17 cellular contexts compared by ENCODE assay signal in genomic region chr12:71684081-71684480, GRCh38. TPM values are rescaled to one million over a fixed set of nuclear protein-coding genes. Genes with fewer than 3 reads are reported as not detected.
A peak's percentile ranks its signal among the peaks of the same experiment; 100 is the strongest.
DNase-seq lines count a peak whose midpoint lies in the region; ATAC-seq, FAIRE-seq and TF ChIP-seq lines count a peak whose summit lies in the region.
"Had no signal": no experiment of that assay in that cellular context is flagged by ENCODE, and none has a peak within 500 bp of the region (broad histone marks: within the 10 kb centered on the region; RNA-seq: fewer than 3 reads in every experiment).

No MANE protein-coding gene starts in this region.

- H3K36me3 Mint-ChIP-seq in activated CD4-positive, alpha-beta T cell treated with anti-CD3 and anti-CD28 coated beads, Interleukin-2, amount 10 ng/mL, durations not matched to agents 7 days and 5 days (ENCODE audit: low read depth), result no peaks in the 10 kb centered on the region
- H3K36me3 Mint-ChIP-seq: IgD-negative memory B cell had no signal

- POLR2A ChIA-PET in activated CD4-positive, alpha-beta T cell treated with anti-CD3 and anti-CD28 coated beads, Interleukin-2, amount 10 ng/mL, durations not matched to agents 7 days and 5 days (lab: Charles Lee), result interaction anchor here (0.9 kb wide), 1 partner anchor 18 kb away, joined by 4 read pairs; no protein-coding TSS in a partner anchor
- POLR2A ChIA-PET in endothelial cell of umbilical vein (lab: Charles Lee), result no interaction called here

- H3K27ac Mint-ChIP-seq in activated CD4-positive, alpha-beta T cell treated with anti-CD3 and anti-CD28 coated beads, Interleukin-2, amount 10 ng/mL, durations not matched to agents 7 days and 5 days, result peak overlapping the region; percentile 85

- H3K27me3 ChIP-seq in endothelial cell of umbilical vein (ENCODE audit: control insufficient read depth in 2 of 2, insufficient read depth in 2 of 2, low read length in 2 of 2) (no peaks in the 10 kb centered on the region), psoas muscle (ENCODE audit: insufficient read depth in 3 of 3, low read length in 2 of 3) (no peaks in the 10 kb centered on the region), pancreas (no peaks in the 10 kb centered on the region)
- H3K27me3 ChIP-seq: foreskin keratinocyte had no signal

- DNase-seq in activated CD4-positive, alpha-beta T cell treated with anti-CD3 and anti-CD28 coated beads, Interleukin-2, amount 10 ng/mL, durations not matched to agents 7 days and 5 days, result peak; percentile 37
- no peak for DNase-seq in activated CD4-positive, alpha-beta T cell treated with anti-CD3 and anti-CD28 coated beads, Interleukin-2, amount 50 U/mL, for 4 hours
- DNase-seq in OCI-M1 (lab: John Stamatoyannopoulos, UW), result peak; percentile 56
- DNase-seq in endothelial cell of umbilical vein (ENCODE audit: low read depth, low spot score), result no peak
- no peak for DNase-seq in psoas muscle
- DNase-seq in cortex of kidney (lab: John Stamatoyannopoulos, UW), result no peak
- no peak for DNase-seq in pancreas
- DNase-seq in NCI-H446 (lab: John Stamatoyannopoulos, UW), result no peak
- DNase-seq: activated effector memory CD4-positive, alpha-beta T cell treated with anti-CD3 and anti-CD28 coated beads, Interleukin-2, amount 50 U/mL, for 16 hours; DMS53; foreskin keratinocyte; kidney glomerular epithelial cell; NCI-H187 had no signal

- H3K9me3 ChIP-seq in endothelial cell of umbilical vein (replicated peaks; ENCODE audit: control insufficient read depth, insufficient read depth, low read length), result no peaks in the 10 kb centered on the region
- no peaks in the 10 kb centered on the region for H3K9me3 ChIP-seq in psoas muscle
- H3K9me3 ChIP-seq in pancreas, result no peaks in the 10 kb centered on the region
- H3K9me3 ChIP-seq: A549 had no signal

- H3K9me3 Mint-ChIP-seq in activated CD4-positive, alpha-beta T cell treated with anti-CD3 and anti-CD28 coated beads, Interleukin-2, amount 10 ng/mL, durations not matched to agents 7 days and 5 days, result no peaks in the 10 kb centered on the region
- H3K9me3 Mint-ChIP-seq: IgD-negative memory B cell had no signal

- no peak for TF ChIP-seq POLR2A in endothelial cell of umbilical vein (IDR thresholded peaks at IDR 0.05; ENCODE audit: low read depth, low read length)

- no peaks in the 10 kb centered on the region for H3K79me2 ChIP-seq in endothelial cell of umbilical vein (ENCODE audit: control insufficient read depth, insufficient read depth, low read length)

- 64 to 74% (median 64%) methylated on average over 5 of the region's 5 CpGs for WGBS in psoas muscle, 3 donors
- WGBS in pancreas, 2 donors, result 75 to 80% methylated on average over 5 of the region's 5 CpGs

- no peaks in the 10 kb centered on the region for H3K27me3 Mint-ChIP-seq in activated CD4-positive, alpha-beta T cell treated with anti-CD3 and anti-CD28 coated beads, Interleukin-2, amount 10 ng/mL, durations not matched to agents 7 days and 5 days
- H3K27me3 Mint-ChIP-seq: IgD-negative memory B cell had no signal

- H3K27ac ChIP-seq in endothelial cell of umbilical vein (ENCODE audit: insufficient read depth, low read depth, low read length) (no peak overlapping the region), psoas muscle (peak overlapping the region; percentile 95), pancreas (no peak overlapping the region)
- H3K27ac ChIP-seq: foreskin keratinocyte, VCaP had no signal

- no peaks in the 10 kb centered on the region for H3K9me1 ChIP-seq in endothelial cell of umbilical vein (replicated peaks; ENCODE audit: control insufficient read depth, extremely low read depth, insufficient read depth, low read length)

- peaks cover 35% of the 10 kb centered on the region for H3K4me1 Mint-ChIP-seq in activated CD4-positive, alpha-beta T cell treated with anti-CD3 and anti-CD28 coated beads, Interleukin-2, amount 10 ng/mL, durations not matched to agents 7 days and 5 days

- H2AFZ ChIP-seq in endothelial cell of umbilical vein (ENCODE audit: low read depth, low read length), result peak overlapping the region; percentile 23

- TF ChIP-seq CTCF in endothelial cell of umbilical vein (IDR thresholded peaks at IDR 0.05; ENCODE audit: extremely low read depth in 1 of 2, insufficient read depth in 1 of 2, low read depth in 1 of 2, low read length in 2 of 2) (no peak), psoas muscle (IDR thresholded peaks at IDR 0.05) (no peak), pancreas (IDR thresholded peaks at IDR 0.05) (no peak)

- no peaks in the 10 kb centered on the region for H3K36me3 ChIP-seq in endothelial cell of umbilical vein (ENCODE audit: control insufficient read depth in 2 of 2, extremely low read depth in 1 of 2, insufficient read depth in 2 of 2, low read length in 2 of 2)
- no peaks in the 10 kb centered on the region for H3K36me3 ChIP-seq in psoas muscle (ENCODE audit: insufficient read depth in 1 of 2, low read depth in 1 of 2)
- H3K36me3 ChIP-seq in pancreas, result no peaks in the 10 kb centered on the region

- no peaks in the 10 kb centered on the region for H4K20me1 ChIP-seq in endothelial cell of umbilical vein (replicated peaks; ENCODE audit: control insufficient read depth, extremely low read depth, insufficient read depth, low read length)

- no peak overlapping the region for H3K4me3 ChIP-seq in endothelial cell of umbilical vein (replicated peaks in 1 of 3; ENCODE audit: insufficient read depth in 1 of 3, low read depth in 1 of 3, low read length in 3 of 3)
- no peak overlapping the region for H3K4me3 ChIP-seq in psoas muscle
- H3K4me3 ChIP-seq in pancreas, result no peak overlapping the region
- H3K4me3 ChIP-seq: A549 had no signal

- CTCF ChIA-PET in activated CD4-positive, alpha-beta T cell treated with anti-CD3 and anti-CD28 coated beads, Interleukin-2, amount 10 ng/mL, durations not matched to agents 7 days and 5 days (lab: Charles Lee), result interaction anchor here (1.0 to 1.6 kb wide), 4 partner anchors 11 to 66 kb away, joined by 3 to 5 read pairs (median 4); no protein-coding TSS in a partner anchor
- CTCF ChIA-PET in endothelial cell of umbilical vein (lab: Charles Lee), result interaction anchor here (4.6 kb wide), 1 partner anchor 62 kb away, joined by 59 read pairs; no protein-coding TSS in a partner anchor

- dilution Hi-C loops in endothelial cell of umbilical vein (cut with MboI; ENCODE audit: extremely low pct_ligation_motif_present, low sequenced_read_pairs), result no loop called here

- FAIRE-seq in endothelial cell of umbilical vein (lab: Jason Lieb, UNC), result no peak
- FAIRE-seq in pancreas (lab: Jason Lieb, UNC), result no peak
- FAIRE-seq: A549, GM12892 had no signal

- peaks cover 4% of the 10 kb centered on the region for H3K4me1 ChIP-seq in endothelial cell of umbilical vein (ENCODE audit: control insufficient read depth, extremely low read depth, insufficient read depth, low read length)
- peaks cover 19% of the 10 kb centered on the region for H3K4me1 ChIP-seq in psoas muscle
- peaks cover 0 to 19% (median 6%) of the 10 kb centered on the region in 3 donors for H3K4me1 ChIP-seq in pancreas

- intact Hi-C loops in endothelial cell of umbilical vein (cut with micrococcal nuclease), result no loop called here
- intact Hi-C loops in psoas muscle (cut with DNase I), result no loop called here
- intact Hi-C loops in pancreas (cut with DNase I), result no loop called here

- ATAC-seq in psoas muscle (no peak), pancreas (no peak)
- ATAC-seq: A549, foreskin keratinocyte had no signal

- BruUV-seq in endothelial cell of umbilical vein (replicated peaks; lab: Mats Ljungman, UMichigan), result no TSS peak

- H3K9ac ChIP-seq in endothelial cell of umbilical vein (replicated peaks; ENCODE audit: extremely low read depth, insufficient read depth, low read length), result no peak overlapping the region

- no peak overlapping the region for H3K4me2 ChIP-seq in endothelial cell of umbilical vein (ENCODE audit: insufficient read depth, low read length)

- H3K4me3 Mint-ChIP-seq in activated CD4-positive, alpha-beta T cell treated with anti-CD3 and anti-CD28 coated beads, Interleukin-2, amount 10 ng/mL, durations not matched to agents 7 days and 5 days, result peak overlapping the region; percentile 51

RNA-seq across cellular contexts. Expression of gene TMEM19, which starts 1.8 kb away (rescaled TPM):
- total RNA-seq in activated CD4-positive, alpha-beta T cell treated with anti-CD3 and anti-CD28 coated beads, Interleukin-2, amount 10 ng/mL, durations not matched to agents 7 days and 5 days, result 10 to 100 TPM; 22.4 to 22.7 TPM
- 23.8 and 24.4 TPM in 2 replicates for total RNA-seq in endothelial cell of umbilical vein
- 16.7 and 20.4 TPM in 2 replicates for polyA plus RNA-seq in endothelial cell of umbilical vein
- polyA plus RNA-seq in endothelial cell of umbilical vein (2011; cell fraction: cytosol; rRNA removed), result 14.2 and 15.6 TPM in 2 replicates
- polyA plus RNA-seq in endothelial cell of umbilical vein (2011; cell fraction: nucleus; rRNA removed), result 6.5 and 13.4 TPM in 2 replicates
- polyA plus RNA-seq in endothelial cell of umbilical vein (2012), result 16.8 and 20.7 TPM in 2 replicates
- polyA minus RNA-seq in endothelial cell of umbilical vein, result 40.6 and 46.6 TPM in 2 replicates
- 15.3 TPM for polyA minus RNA-seq in endothelial cell of umbilical vein (2011; cell fraction: cytosol; rRNA and poly(A)+ RNA removed)
- polyA minus RNA-seq in endothelial cell of umbilical vein (2011; cell fraction: nucleus; rRNA and poly(A)+ RNA removed), result 4.5 and 8.4 TPM in 2 replicates
- total RNA-seq in psoas muscle, result 10 to 100 TPM; 10.4 to 29.7 (median 23.0) TPM
- 10 to 100 TPM in 2 of 3 donors, 1 to 10 TPM in 1; 6.0 to 31.1 (median 12.6) TPM for polyA plus RNA-seq in psoas muscle
- 10 to 100 TPM in 2 of 6 donors, 1 to 10 TPM in 4; 5.8 to 14.8 (median 7.9) TPM for total RNA-seq in pancreas
- polyA plus RNA-seq in pancreas, result 1 to 10 TPM; 3.8 to 9.3 TPM

RNA-seq across cellular contexts. Expression of gene THAP2, which starts 20.0 kb away (rescaled TPM):
- total RNA-seq in activated CD4-positive, alpha-beta T cell treated with anti-CD3 and anti-CD28 coated beads, Interleukin-2, amount 10 ng/mL, durations not matched to agents 7 days and 5 days, result 1 to 10 TPM; 6.1 to 7.1 TPM
- total RNA-seq in endothelial cell of umbilical vein (4.1 and 4.4 TPM in 2 replicates), psoas muscle (1 to 10 TPM; 3.8 to 7.2 (median 5.5) TPM), pancreas (1 to 10 TPM; 1.2 to 4.3 (median 2.3) TPM)
- polyA plus RNA-seq in endothelial cell of umbilical vein (1.0 and 1.4 TPM in 2 replicates), psoas muscle (1 to 10 TPM; 3.3 to 9.8 (median 5.2) TPM), pancreas (1 to 10 TPM; 1.1 to 3.1 TPM)
- 1.8 and 2.1 TPM in 2 replicates for polyA plus RNA-seq in endothelial cell of umbilical vein (2011; cell fraction: cytosol; rRNA removed)
- polyA plus RNA-seq in endothelial cell of umbilical vein (2011; cell fraction: nucleus; rRNA removed), result 2.0 and 3.2 TPM in 2 replicates
- polyA plus RNA-seq in endothelial cell of umbilical vein (2012), result 3.9 and 4.7 TPM in 2 replicates
- polyA minus RNA-seq in endothelial cell of umbilical vein, result 0.57 and 1.3 TPM in 2 replicates
- polyA minus RNA-seq in endothelial cell of umbilical vein (2011; cell fraction: cytosol; rRNA and poly(A)+ RNA removed), result 1.5 TPM
- polyA minus RNA-seq in endothelial cell of umbilical vein (2011; cell fraction: nucleus; rRNA and poly(A)+ RNA removed), result 2.0 and 2.8 TPM in 2 replicates

RNA-seq across cellular contexts. Expression of gene ZFC3H1, which starts 20.4 kb away (rescaled TPM):
- 10 to 100 TPM; 55.8 to 66.7 TPM for total RNA-seq in activated CD4-positive, alpha-beta T cell treated with anti-CD3 and anti-CD28 coated beads, Interleukin-2, amount 10 ng/mL, durations not matched to agents 7 days and 5 days
- total RNA-seq in endothelial cell of umbilical vein (47.6 and 60.4 TPM in 2 replicates), psoas muscle (10 to 100 TPM in 3 of 4 donors, 1 to 10 TPM in 1; 9.8 to 18.1 (median 15.5) TPM), pancreas (10 to 100 TPM in 5 of 6 donors, 1 to 10 TPM in 1; 8.6 to 32.6 (median 18.2) TPM)
- polyA plus RNA-seq in endothelial cell of umbilical vein (17.5 and 23.6 TPM in 2 replicates), psoas muscle (10 to 100 TPM in 1 of 3 donors, 1 to 10 TPM in 2; 5.5 to 15.0 (median 6.0) TPM), pancreas (10 to 100 TPM; 19.1 to 20.3 TPM)
- polyA plus RNA-seq in endothelial cell of umbilical vein (2011; cell fraction: cytosol; rRNA removed), result 9.8 and 11.0 TPM in 2 replicates
- 185 and 225 TPM in 2 replicates for polyA plus RNA-seq in endothelial cell of umbilical vein (2011; cell fraction: nucleus; rRNA removed)
- polyA plus RNA-seq in endothelial cell of umbilical vein (2012), result 21.5 and 27.2 TPM in 2 replicates
- polyA minus RNA-seq in endothelial cell of umbilical vein, result 24.8 and 28.8 TPM in 2 replicates
- 15.1 TPM for polyA minus RNA-seq in endothelial cell of umbilical vein (2011; cell fraction: cytosol; rRNA and poly(A)+ RNA removed)
- 114 and 160 TPM in 2 replicates for polyA minus RNA-seq in endothelial cell of umbilical vein (2011; cell fraction: nucleus; rRNA and poly(A)+ RNA removed)

Comparison
In these comparisons a context has a peak if more than half of its experiments do, and no peak if none do; other contexts are left out.
1. DNase-seq: peak in activated CD4-positive, alpha-beta T cell treated with anti-CD3 and anti-CD28 coated beads, Interleukin-2, amount 10 ng/mL, durations not matched to agents 7 days and 5 days (single experiment) and OCI-M1 (single experiment); none in activated CD4-positive, alpha-beta T cell treated with anti-CD3 and anti-CD28 coated beads, Interleukin-2, amount 50 U/mL, for 4 hours (0 of 2), endothelial cell of umbilical vein (single experiment), psoas muscle (0 of 2), cortex of kidney (single experiment), pancreas (0 of 6) and NCI-H446 (0 of 2).